In the genomic region with DNA sequence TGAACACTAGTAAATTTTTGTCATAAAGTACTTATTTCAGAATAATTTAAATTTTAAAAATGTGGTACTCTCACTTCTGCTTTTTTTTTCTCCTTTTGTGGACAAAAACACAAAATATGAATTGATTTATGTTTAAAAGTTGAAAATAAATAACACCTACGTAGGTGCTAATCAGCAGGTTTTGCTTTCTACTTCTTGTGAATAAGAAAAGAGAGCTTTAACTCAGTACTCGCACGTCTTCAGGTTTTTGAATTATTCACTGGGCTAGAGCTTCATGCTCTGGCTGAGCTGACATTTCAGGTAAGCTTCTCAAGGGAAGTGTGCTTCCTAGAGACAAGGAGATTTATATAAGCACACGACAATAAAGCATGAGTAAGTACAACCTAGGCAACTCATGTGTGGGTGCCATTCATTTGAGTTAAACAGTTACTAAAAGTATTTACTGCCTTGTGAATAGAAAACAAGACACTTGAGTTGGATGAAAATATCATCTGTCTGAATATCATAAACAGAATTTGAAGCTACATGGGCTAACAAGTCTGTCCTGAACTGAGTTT, we compare ENCODE assay signal across 22 cellular contexts.
A peak's percentile ranks its signal among the peaks of the same experiment; 100 is the strongest.
DNase-seq lines count a peak whose midpoint lies in the region; ATAC-seq, FAIRE-seq and TF ChIP-seq lines count a peak whose summit lies in the region.
"Had no signal": no experiment of that assay in that cellular context is flagged by ENCODE, and none has a peak within 500 bp of the region (broad histone marks: within the 10 kb centered on the region; RNA-seq: fewer than 3 reads in every experiment).

No MANE protein-coding gene starts in this region.

- no peak for TF ChIP-seq CTCF in GM23338 (conservative IDR thresholded peaks at IDR 0.05; ENCODE audit: low read depth in 2 of 2)

- no peak overlapping the region for H3K4me3 Mint-ChIP-seq in GM23338

- peaks cover 3% of the 10 kb centered on the region; the same call in 2 of the 3 replicates for H3K9me3 Mint-ChIP-seq in GM23338

- 0 out of 2 replicates have a peak, but pooled peaks cover 2% of the 10 kb centered on the region for H3K9me2 ChIP-seq in GM23338 (ENCODE audit: insufficient read depth)

- H3K79me2 ChIP-seq in GM23338 (replicated peaks; ENCODE audit: insufficient read depth), result no peaks in the 10 kb centered on the region

- DNase-seq in GM23338 (ENCODE audit: low spot score), result no peak
- no peak for DNase-seq in RCC 7860 (ENCODE audit: low spot score)
- no peak for DNase-seq in frontal cortex (ENCODE audit: low spot score in 2 of 2)
- peak; percentile 81 for DNase-seq in renal cortical epithelial cell (ENCODE audit: low read depth)
- no peak for DNase-seq in retina
- DNase-seq in left cardiac atrium, result no peak
- no peak for DNase-seq in SW480 (ENCODE audit: low spot score)
- DNase-seq: ACHN, AML-193, DND-41, GM23248, HCEC 1CT, IMR-90, NCI-H1436, NCI-H2029, NCI-H2171 treated with DMSO at 0.1 percent for 48 hours, NCI-H446, RPMI8226, SHP77 treated with DMSO at 0.1 percent for 48 hours had no signal

- H3K36me3 Mint-ChIP-seq in GM23338 (ENCODE audit: low read depth), result no peaks in the 10 kb centered on the region

- no peaks in the 10 kb centered on the region for H3K36me3 ChIP-seq in GM23338 (ENCODE audit: insufficient read depth)

- H4K20me1 ChIP-seq in GM23338 (replicated peaks; ENCODE audit: insufficient read depth), result no peaks in the 10 kb centered on the region

- no peak overlapping the region for H3K27ac ChIP-seq in GM23338 (ENCODE audit: low read depth)
- H3K27ac ChIP-seq: C4-2B, GM23248, HL-60 had no signal

- H3K27me3 Mint-ChIP-seq in GM23338 (ENCODE audit: insufficient read depth, low read depth, poor library complexity), result no peaks in the 10 kb centered on the region

- H2AFZ ChIP-seq in GM23338, result peak overlapping the region; percentile 3; the same call in 1 of the 2 replicates
- H2AFZ ChIP-seq: GM23248 had no signal

- ATAC-seq in GM23338 (no peak), left cardiac atrium (no peak)
- ATAC-seq: SK-N-SH treated with all-trans-retinoic acid at 6 μM for 48 hours had no signal

- no peaks in the 10 kb centered on the region for H3F3A ChIP-seq in GM23338 (replicated peaks; ENCODE audit: low read depth)

- H3K4me1 Mint-ChIP-seq in GM23338, result peaks cover 6% of the 10 kb centered on the region; the same call in 2 of the 3 replicates

- no peak overlapping the region for H3K4me3 ChIP-seq in GM23338
- H3K4me3 ChIP-seq: GM23248 had no signal

- intact Hi-C loops in left cardiac atrium (cut with DNase I), result no loop called here

- FAIRE-seq in RCC 7860 (lab: Jason Lieb, UNC) (peak; percentile 14), frontal cortex (lab: Jason Lieb, UNC) (peak; percentile 24)

- H3K27ac Mint-ChIP-seq in GM23338, result no peak overlapping the region

- no peak overlapping the region for H3K4me2 ChIP-seq in GM23338

- H3K27me3 ChIP-seq in GM23338 (ENCODE audit: insufficient read depth), result no peaks in the 10 kb centered on the region

- no peaks in the 10 kb centered on the region for H3K4me1 ChIP-seq in GM23338 (ENCODE audit: insufficient read depth)

TF ChIP-seq in GM23338, 12 proteins besides CTCF, POLR2A, EP300 and RAD21:
- TF ChIP-seq ZNF114 (CRISPR knock-in tag; IDR thresholded peaks at IDR 0.05) (no peak), STAT1 (IDR thresholded peaks at IDR 0.05; ENCODE audit: unreplicated experiment) (no peak), EZH2phosphoT487 (IDR thresholded peaks at IDR 0.05; ENCODE audit: unreplicated experiment) (no peak), EZH2 (IDR thresholded peaks at IDR 0.05; ENCODE audit: low read depth, unreplicated experiment) (no peak), JUNB (IDR thresholded peaks at IDR 0.05; ENCODE audit: unreplicated experiment) (no peak), ZNF331 (CRISPR knock-in tag; IDR thresholded peaks at IDR 0.05; ENCODE audit: low read depth) (no peak), REST (IDR thresholded peaks at IDR 0.05; ENCODE audit: unreplicated experiment) (no peak), POLR2AphosphoS5 (IDR thresholded peaks at IDR 0.05; ENCODE audit: low read depth) (no peak), CREB1 (CRISPR knock-in tag; IDR thresholded peaks at IDR 0.05; ENCODE audit: low read depth) (no peak)
- TF ChIP-seq, protein P1, sequence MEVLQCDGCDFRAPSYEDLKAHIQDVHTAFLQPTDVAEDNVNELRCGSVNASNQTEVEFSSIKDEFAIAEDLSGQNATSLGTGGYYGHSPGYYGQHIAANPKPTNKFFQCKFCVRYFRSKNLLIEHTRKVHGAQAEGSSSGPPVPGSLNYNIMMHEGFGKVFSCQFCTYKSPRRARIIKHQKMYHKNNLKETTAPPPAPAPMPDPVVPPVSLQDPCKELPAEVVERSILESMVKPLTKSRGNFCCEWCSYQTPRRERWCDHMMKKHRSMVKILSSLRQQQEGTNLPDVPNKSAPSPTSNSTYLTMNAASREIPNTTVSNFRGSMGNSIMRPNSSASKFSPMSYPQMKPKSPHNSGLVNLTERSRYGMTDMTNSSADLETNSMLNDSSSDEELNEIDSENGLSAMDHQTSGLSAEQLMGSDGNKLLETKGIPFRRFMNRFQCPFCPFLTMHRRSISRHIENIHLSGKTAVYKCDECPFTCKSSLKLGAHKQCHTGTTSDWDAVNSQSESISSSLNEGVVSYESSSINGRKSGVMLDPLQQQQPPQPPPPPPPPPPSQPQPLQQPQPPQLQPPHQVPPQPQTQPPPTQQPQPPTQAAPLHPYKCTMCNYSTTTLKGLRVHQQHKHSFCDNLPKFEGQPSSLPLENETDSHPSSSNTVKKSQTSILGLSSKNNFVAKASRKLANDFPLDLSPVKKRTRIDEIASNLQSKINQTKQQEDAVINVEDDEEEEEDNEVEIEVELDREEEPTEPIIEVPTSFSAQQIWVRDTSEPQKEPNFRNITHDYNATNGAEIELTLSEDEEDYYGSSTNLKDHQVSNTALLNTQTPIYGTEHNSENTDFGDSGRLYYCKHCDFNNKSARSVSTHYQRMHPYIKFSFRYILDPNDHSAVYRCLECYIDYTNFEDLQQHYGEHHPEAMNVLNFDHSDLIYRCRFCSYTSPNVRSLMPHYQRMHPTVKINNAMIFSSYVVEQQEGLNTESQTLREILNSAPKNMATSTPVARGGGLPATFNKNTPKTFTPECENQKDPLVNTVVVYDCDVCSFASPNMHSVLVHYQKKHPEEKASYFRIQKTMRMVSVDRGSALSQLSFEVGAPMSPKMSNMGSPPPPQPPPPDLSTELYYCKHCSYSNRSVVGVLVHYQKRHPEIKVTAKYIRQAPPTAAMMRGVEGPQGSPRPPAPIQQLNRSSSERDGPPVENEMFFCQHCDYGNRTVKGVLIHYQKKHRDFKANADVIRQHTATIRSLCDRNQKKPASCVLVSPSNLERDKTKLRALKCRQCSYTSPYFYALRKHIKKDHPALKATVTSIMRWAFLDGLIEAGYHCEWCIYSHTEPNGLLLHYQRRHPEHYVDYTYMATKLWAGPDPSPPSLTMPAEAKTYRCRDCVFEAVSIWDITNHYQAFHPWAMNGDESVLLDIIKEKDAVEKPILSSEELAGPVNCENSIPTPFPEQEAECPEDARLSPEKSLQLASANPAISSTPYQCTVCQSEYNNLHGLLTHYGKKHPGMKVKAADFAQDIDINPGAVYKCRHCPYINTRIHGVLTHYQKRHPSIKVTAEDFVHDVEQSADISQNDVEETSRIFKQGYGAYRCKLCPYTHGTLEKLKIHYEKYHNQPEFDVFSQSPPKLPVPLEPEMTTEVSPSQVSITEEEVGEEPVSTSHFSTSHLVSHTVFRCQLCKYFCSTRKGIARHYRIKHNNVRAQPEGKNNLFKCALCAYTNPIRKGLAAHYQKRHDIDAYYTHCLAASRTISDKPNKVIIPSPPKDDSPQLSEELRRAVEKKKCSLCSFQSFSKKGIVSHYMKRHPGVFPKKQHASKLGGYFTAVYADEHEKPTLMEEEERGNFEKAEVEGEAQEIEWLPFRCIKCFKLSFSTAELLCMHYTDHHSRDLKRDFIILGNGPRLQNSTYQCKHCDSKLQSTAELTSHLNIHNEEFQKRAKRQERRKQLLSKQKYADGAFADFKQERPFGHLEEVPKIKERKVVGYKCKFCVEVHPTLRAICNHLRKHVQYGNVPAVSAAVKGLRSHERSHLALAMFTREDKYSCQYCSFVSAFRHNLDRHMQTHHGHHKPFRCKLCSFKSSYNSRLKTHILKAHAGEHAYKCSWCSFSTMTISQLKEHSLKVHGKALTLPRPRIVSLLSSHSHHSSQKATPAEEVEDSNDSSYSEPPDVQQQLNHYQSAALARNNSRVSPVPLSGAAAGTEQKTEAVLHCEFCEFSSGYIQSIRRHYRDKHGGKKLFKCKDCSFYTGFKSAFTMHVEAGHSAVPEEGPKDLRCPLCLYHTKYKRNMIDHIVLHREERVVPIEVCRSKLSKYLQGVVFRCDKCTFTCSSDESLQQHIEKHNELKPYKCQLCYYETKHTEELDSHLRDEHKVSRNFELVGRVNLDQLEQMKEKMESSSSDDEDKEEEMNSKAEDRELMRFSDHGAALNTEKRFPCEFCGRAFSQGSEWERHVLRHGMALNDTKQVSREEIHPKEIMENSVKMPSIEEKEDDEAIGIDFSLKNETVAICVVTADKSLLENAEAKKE (CRISPR knock-in tag; IDR thresholded peaks at IDR 0.05), result no peak
